8 cellular contexts compared by ENCODE assay signal in genomic region chr17:68200689-68201424, GRCh38. TPM values are rescaled to one million over a fixed set of nuclear protein-coding genes. Genes with fewer than 3 reads are reported as not detected.
DNase-seq lines count a peak whose midpoint lies in the region; ATAC-seq, FAIRE-seq and TF ChIP-seq lines count a peak whose summit lies in the region.

No MANE protein-coding gene starts in this region.

- intact Hi-C loops in upper lobe of right lung (cut with DNase I), result no loop called here

- H3K27me3 Mint-ChIP-seq in osteocyte (ENCODE audit: unreplicated experiment), result peaks cover 36% of the 10 kb centered on the region

- no peak for FAIRE-seq in frontal cortex (lab: Jason Lieb, UNC)

- H3K27me3 ChIP-seq in upper lobe of right lung, result peaks cover 39% of the 10 kb centered on the region

- peaks cover 24% of the 10 kb centered on the region for H3K4me1 Mint-ChIP-seq in osteocyte (ENCODE audit: unreplicated experiment)

- no peak overlapping the region for H3K27ac ChIP-seq in upper lobe of right lung

- no peaks in the 10 kb centered on the region for H3K9me3 ChIP-seq in upper lobe of right lung

- peak; percentile 67 for ATAC-seq in upper lobe of right lung

- peak; percentile 86 for TF ChIP-seq CTCF in osteocyte (IDR thresholded peaks at IDR 0.05)
- TF ChIP-seq CTCF in upper lobe of right lung (IDR thresholded peaks at IDR 0.05), result peak; percentile 91

- H3K36me3 Mint-ChIP-seq in osteocyte (ENCODE audit: unreplicated experiment), result no peaks in the 10 kb centered on the region

- 0 out of 2 replicates have a peak, but pooled peaks have one; percentile 22 for TF ChIP-seq POLR2A in Raji (IDR thresholded peaks at IDR 0.05; ENCODE audit: insufficient read depth, low read depth, low read length)

- peak; percentile 60 for DNase-seq in NK-92 treated with Interleukin-12 subunit alpha and Interleukin-12 subunit beta, amount 100 ng/mL, for 24 hours (lab: John Stamatoyannopoulos, UW)
- no peak for DNase-seq in NK-92 (lab: John Stamatoyannopoulos, UW; ENCODE audit: unreplicated experiment)
- DNase-seq in Kasumi-1 (lab: John Stamatoyannopoulos, UW), result peak; percentile 81 to 87
- peak; percentile 78 for DNase-seq in activated gamma-delta T cell treated with Interleukin-2 at 50 U/mL for 16 hours
- DNase-seq in frontal cortex (ENCODE audit: low spot score in 2 of 2), result peak; percentile 69 to 76
- DNase-seq in osteocyte (ENCODE audit: extremely low spot score, unreplicated experiment), result peak; percentile 94
- DNase-seq in upper lobe of right lung, result peak; percentile 87

- H3K27ac Mint-ChIP-seq in osteocyte (ENCODE audit: unreplicated experiment), result no peak overlapping the region

- no peaks in the 10 kb centered on the region for H3K9me3 Mint-ChIP-seq in osteocyte (ENCODE audit: unreplicated experiment)

- H3K4me1 ChIP-seq in upper lobe of right lung, result peaks cover 40% of the 10 kb centered on the region

- peak overlapping the region; percentile 43 for H3K4me3 Mint-ChIP-seq in osteocyte (ENCODE audit: unreplicated experiment)

- peak overlapping the region; percentile 39 for H3K4me3 ChIP-seq in upper lobe of right lung

- no peaks in the 10 kb centered on the region for H3K36me3 ChIP-seq in upper lobe of right lung

RNA-seq across cellular contexts. Expression of gene AMZ2, which starts 47.0 kb away (rescaled TPM):
- total RNA-seq in frontal cortex (75.4 TPM), osteocyte (66.5 and 69.8 TPM in 2 replicates), upper lobe of right lung (50.5 TPM)
